Comparison of ENCODE assay signal across 20 cellular contexts in the genomic region with DNA sequence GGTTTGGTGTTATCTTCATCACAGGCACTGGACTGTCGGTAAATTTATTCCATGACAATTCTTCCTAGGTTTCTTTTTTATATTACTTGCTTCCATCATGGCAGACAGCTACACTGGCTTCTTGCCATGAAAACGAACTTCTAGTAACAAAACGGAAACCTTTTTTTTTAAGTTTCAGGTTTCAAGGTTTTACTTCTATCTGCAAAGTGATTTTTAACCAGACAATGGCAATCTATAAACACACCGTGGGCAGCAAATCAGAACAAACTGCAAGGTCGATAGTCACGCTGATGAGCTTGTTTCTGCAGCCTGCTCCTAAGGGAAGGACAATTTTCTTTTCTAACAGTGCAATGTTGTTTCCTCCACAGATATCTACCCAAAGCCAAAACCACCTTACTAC. TPM values are rescaled to one million over a fixed set of nuclear protein-coding genes. Genes with fewer than 3 reads are reported as not detected.
DNase-seq lines count a peak whose midpoint lies in the region; ATAC-seq, FAIRE-seq and TF ChIP-seq lines count a peak whose summit lies in the region.
"Had no signal": no experiment of that assay in that cellular context is flagged by ENCODE, and none has a peak within 500 bp of the region (broad histone marks: within the 10 kb centered on the region; RNA-seq: fewer than 3 reads in every experiment).

No MANE protein-coding gene starts in this region.

- intact Hi-C loops in left cardiac atrium (cut with DNase I), result no loop called here
- intact Hi-C loops in lower lobe of right lung (cut with DNase I), result no loop called here

- H2BK20ac ChIP-seq in H1 (ENCODE audit: low read length), result no peak overlapping the region

- CTCF ChIA-PET in H1 (lab: Charles Lee; ENCODE audit: partially characterized antibody) (no interaction called here), RWPE1 (lab: Yijun Ruan, JAX) (no interaction called here)

- H3K9me3 ChIP-seq in H1 (ENCODE audit: insufficient read depth in 2 of 2, low read depth in 1 of 2, low read length in 1 of 2) (no peaks in the 10 kb centered on the region), osteoblast (ENCODE audit: low read depth, low read length) (no peaks in the 10 kb centered on the region), lower lobe of right lung (no peaks in the 10 kb centered on the region)
- H3K9me3 ChIP-seq: ascending aorta, BLaER1, gastroesophageal sphincter, MG63, right lobe of liver, thyroid gland had no signal

- no peak for TF ChIP-seq EP300 in H1 (IDR thresholded peaks at IDR 0.05; ENCODE audit: borderline replicate concordance in 1 of 2, low read depth in 2 of 2, low read length in 2 of 2)

- no peak for DNase-seq in H1 (ENCODE audit: low read depth in 1 of 2, low spot score in 2 of 2)
- DNase-seq in osteoblast (ENCODE audit: insufficient read length, low spot score, missing footprints), result no peak
- no peak for DNase-seq in NCI-H446 treated with DMSO at 0.1 percent for 48 hours (lab: John Stamatoyannopoulos, UW)
- no peak for DNase-seq in left cardiac atrium
- no peak for DNase-seq in lower lobe of right lung
- DNase-seq in RWPE1 (ENCODE audit: low spot score), result no peak
- DNase-seq: activated effector memory CD4-positive, alpha-beta T cell treated with anti-CD3 and anti-CD28 coated beads, Interleukin-2, amount 50 U/mL, for 16 hours; DMS79 treated with DMSO at 0.1 percent for 48 hours; mammary epithelial cell; MG63; NCI-H2081; right lobe of liver; stimulated activated CD8-positive, alpha-beta memory T cell treated with anti-CD3 and anti-CD28 coated beads, Interleukin-4, amount 100 ng/mL, for 48 hours; SW 1271; thyroid gland had no signal

- TF ChIP-seq CTCF in H1 (IDR thresholded peaks at IDR 0.05; ENCODE audit: control extremely low read depth in 1 of 3, insufficient read depth in 1 of 3, low read depth in 1 of 3, low read length in 3 of 3) (no peak), osteoblast (IDR thresholded peaks at IDR 0.05; ENCODE audit: extremely low read depth, low read depth, low read length) (no peak), lower lobe of right lung (IDR thresholded peaks at IDR 0.05) (no peak), RWPE1 (conservative IDR thresholded peaks at IDR 0.05; ENCODE audit: low read depth) (no peak)

- H2AFZ ChIP-seq in H1 (ENCODE audit: low read length) (no peak overlapping the region), osteoblast (ENCODE audit: low read length) (no peak overlapping the region)

- peak; percentile 74 for ATAC-seq in GM19438 (IDR thresholded peaks at IDR 0.05; ENCODE audit: low read depth, unreplicated experiment)
- ATAC-seq in HG03432 (IDR thresholded peaks at IDR 0.05; ENCODE audit: unreplicated experiment), result peak; percentile 70
- ATAC-seq in left cardiac atrium, result no peak
- ATAC-seq in lower lobe of right lung, result no peak
- ATAC-seq: gastroesophageal sphincter had no signal

- FAIRE-seq in H1 (lab: Jason Lieb, UNC), result no peak

- H4K5ac ChIP-seq in H1 (ENCODE audit: insufficient read length, low read depth, low read length), result peak overlapping the region; percentile 75

- H3K4ac ChIP-seq in H1 (replicated peaks; ENCODE audit: insufficient read length, low read depth, low read length), result no peak overlapping the region

- no peaks in the 10 kb centered on the region for H3K36me3 ChIP-seq in H1 (ENCODE audit: control insufficient read depth in 2 of 4, insufficient read depth in 4 of 4, low read length in 3 of 4)
- no peaks in the 10 kb centered on the region for H3K36me3 ChIP-seq in osteoblast (ENCODE audit: insufficient read depth, low read length)
- H3K36me3 ChIP-seq in lower lobe of right lung, result no peaks in the 10 kb centered on the region
- H3K36me3 ChIP-seq: ascending aorta, BLaER1, gastroesophageal sphincter, MG63, right lobe of liver, thyroid gland had no signal

- no peaks in the 10 kb centered on the region for H3K79me1 ChIP-seq in H1 (ENCODE audit: low read depth, low read length)

- POLR2A ChIA-PET in H1 (lab: Charles Lee; ENCODE audit: partially characterized antibody), result interaction anchor here (1.2 kb wide), 1 partner anchor 19 kb away, joined by 3 read pairs; no protein-coding TSS in a partner anchor
- POLR2A ChIA-PET in RWPE1 (lab: Yijun Ruan, JAX; ENCODE audit: low non-redundant PET), result no interaction called here

- H3K18ac ChIP-seq in H1 (ENCODE audit: extremely low read depth, low read length), result no peak overlapping the region; the same call in 1 of the 2 replicates

- TF ChIP-seq RAD21 in H1 (IDR thresholded peaks at IDR 0.05 in 1 of 2, conservative IDR thresholded peaks at IDR 0.05 in 1 of 2; ENCODE audit: low read depth in 2 of 2, low read length in 2 of 2), result no peak

- no peak overlapping the region for H2BK120ac ChIP-seq in H1 (replicated peaks; ENCODE audit: low read depth, low read length)

- no peak overlapping the region for H3K14ac ChIP-seq in H1 (ENCODE audit: insufficient read length)

- peak overlapping the region; percentile 35; the same call in 1 of the 2 replicates for H2BK5ac ChIP-seq in H1 (ENCODE audit: low read depth, low read length)

- 61% methylated on average over 6 of the region's 6 CpGs; no CpG with 5 or more reads in 1 of the 2 experiments for WGBS in H1 (ENCODE audit: extremely low coverage in 1 of 2, insufficient coverage in 1 of 2, insufficient read length in 1 of 2, insufficient replicate concordance in 2 of 2, low coverage in 1 of 2, low lambda C conversion rate in 2 of 2, missing lambda C conversion rate in 1 of 2), 2 experiments

- H2BK15ac ChIP-seq in H1 (ENCODE audit: low read length), result no peak overlapping the region

- H4K91ac ChIP-seq in H1 (replicated peaks; ENCODE audit: insufficient read length, low read length), result no peak overlapping the region

- H3K23me2 ChIP-seq in H1 (ENCODE audit: low read depth, low read length), result no peaks in the 10 kb centered on the region

- H4K8ac ChIP-seq in H1 (ENCODE audit: extremely low read depth, insufficient read depth, low read length), result no peak overlapping the region

- no peak overlapping the region for H3K56ac ChIP-seq in H1 (replicated peaks; ENCODE audit: insufficient read length, low read depth, low read length)

- H3K27me3 ChIP-seq in H1 (replicated peaks in 1 of 4; ENCODE audit: control insufficient read depth in 3 of 4, extremely low read depth in 1 of 4, insufficient read depth in 3 of 4, low read length in 3 of 4), result no peaks in the 10 kb centered on the region
- peaks cover 24% of the 10 kb centered on the region for H3K27me3 ChIP-seq in osteoblast (ENCODE audit: insufficient read depth, low read length)
- H3K27me3 ChIP-seq in lower lobe of right lung (ENCODE audit: low read depth), result no peaks in the 10 kb centered on the region
- H3K27me3 ChIP-seq: ascending aorta, BLaER1, MG63, right lobe of liver, thyroid gland had no signal

- H3K79me2 ChIP-seq in H1 (ENCODE audit: control insufficient read depth in 1 of 2, insufficient read depth in 2 of 2, low read length in 2 of 2) (no peaks in the 10 kb centered on the region), osteoblast (ENCODE audit: insufficient read depth, low read length) (no peaks in the 10 kb centered on the region)

- H3K4me2 ChIP-seq in H1 (ENCODE audit: insufficient read depth in 1 of 2, low read depth in 2 of 2, low read length in 2 of 2) (peak overlapping the region in 1 of 2 experiments; percentile 1; a peak in 1 of 4 replicates), osteoblast (ENCODE audit: insufficient read depth, low read length) (peak overlapping the region; percentile 10)
- H3K4me2 ChIP-seq: BLaER1 had no signal

- H3K4me1 ChIP-seq in H1 (replicated peaks in 1 of 4; ENCODE audit: control insufficient read depth in 3 of 4, insufficient read depth in 4 of 4, low read length in 3 of 4), result peaks cover 0 to 11% (median 7%) of the 10 kb centered on the region in 4 experiments; a peak in 4 of 7 replicates
- H3K4me1 ChIP-seq in osteoblast (ENCODE audit: insufficient read depth, low read length), result no peaks in the 10 kb centered on the region
- H3K4me1 ChIP-seq in lower lobe of right lung, result no peaks in the 10 kb centered on the region
- H3K4me1 ChIP-seq: ascending aorta, gastroesophageal sphincter, thyroid gland had no signal

- no peak overlapping the region for H3K27ac ChIP-seq in H1 (ENCODE audit: low read depth, low read length)
- H3K27ac ChIP-seq in osteoblast (ENCODE audit: low read depth, low read length), result no peak overlapping the region
- H3K27ac ChIP-seq in lower lobe of right lung, result no peak overlapping the region
- H3K27ac ChIP-seq in RWPE1, result no peak overlapping the region
- H3K27ac ChIP-seq: ascending aorta, BLaER1, gastroesophageal sphincter, thyroid gland had no signal

- H3K4me3 ChIP-seq in H1 (ENCODE audit: extremely low read depth in 1 of 4, insufficient read depth in 2 of 4, low read depth in 3 of 4, low read length in 4 of 4), result no peak overlapping the region
- H3K4me3 ChIP-seq in osteoblast (ENCODE audit: insufficient read depth, low read length), result peak overlapping the region; percentile 8
- no peak overlapping the region for H3K4me3 ChIP-seq in lower lobe of right lung
- H3K4me3 ChIP-seq: ascending aorta, BLaER1, gastroesophageal sphincter, MG63, thyroid gland had no signal

- no peaks in the 10 kb centered on the region for H4K20me1 ChIP-seq in H1 (replicated peaks in 1 of 2; ENCODE audit: control insufficient read depth in 1 of 2, insufficient read depth in 2 of 2, low read length in 2 of 2)
- H4K20me1 ChIP-seq in osteoblast (ENCODE audit: insufficient read depth, low read length), result no peaks in the 10 kb centered on the region
- H4K20me1 ChIP-seq: BLaER1 had no signal

- no peak overlapping the region for H2BK12ac ChIP-seq in H1 (ENCODE audit: low read depth, low read length)

- TF ChIP-seq POLR2A in H1 (IDR thresholded peaks at IDR 0.05; ENCODE audit: control extremely low read depth in 1 of 2, low read depth in 2 of 2, low read length in 2 of 2), result no peak

- H2AK5ac ChIP-seq in H1 (ENCODE audit: low read depth, low read length), result no peak overlapping the region

- H3K9ac ChIP-seq in H1 (replicated peaks in 1 of 4; ENCODE audit: extremely low read depth in 1 of 4, low read depth in 3 of 4, low read length in 3 of 4), result no peak overlapping the region
- H3K9ac ChIP-seq: BLaER1 had no signal

- H3K23ac ChIP-seq in H1 (ENCODE audit: insufficient read length), result no peak overlapping the region

RNA-seq across cellular contexts. Expression of a gene that starts 29.9 kb away (rescaled TPM):
- total RNA-seq in H1 (2021; fragmentation: NEBNext Ultra II Directional; extraction: Animal tissue kit (Norgen Biotek cat#: 25700)), result 0.31 and 0.78 TPM in 2 replicates
- polyA plus RNA-seq in H1 (2011; rRNA removed), result 0.19 and 0.33 TPM in 2 replicates
- polyA plus RNA-seq in H1 (2011; cell fraction: cytosol; rRNA removed), result 0.57 TPM
- 0.23 TPM for polyA plus RNA-seq in H1 (2011; cell fraction: nucleus; rRNA removed)
- 0.22 to 0.42 TPM (median 0.31 TPM) in 4 replicates for polyA plus RNA-seq in H1 (2012, experiment 1 of 2)
- not detected for polyA plus RNA-seq in H1 (2012, experiment 2 of 2)
- polyA plus RNA-seq in H1 (2013, experiment 1 of 2), result 0.71 TPM
- 0.35 TPM for polyA plus RNA-seq in H1 (2013, experiment 2 of 2)
- 0.34 and 0.54 TPM in 2 replicates for polyA minus RNA-seq in H1 (2011; rRNA and poly(A)+ RNA removed)
- not detected for polyA minus RNA-seq in H1 (2011; cell fraction: cytosol; rRNA and poly(A)+ RNA removed)
- polyA minus RNA-seq in H1 (2011; cell fraction: nucleus; rRNA and poly(A)+ RNA removed), result 0.40 TPM
- total RNA-seq in osteoblast, result 3.2 and 4.0 TPM in 2 replicates
- total RNA-seq in left cardiac atrium, result 1 to 10 TPM in 1 of 2 donors, under 1 TPM in 1; 0.38 to 1.0 TPM
- total RNA-seq in lower lobe of right lung, result 0.41 TPM

RNA-seq across cellular contexts. Expression of a gene that starts 47.0 kb away (rescaled TPM):
- total RNA-seq in H1 (2021; fragmentation: NEBNext Ultra II Directional; extraction: Animal tissue kit (Norgen Biotek cat#: 25700)), result 65.3 and 65.4 TPM in 2 replicates
- 52.8 and 63.7 TPM in 2 replicates for polyA plus RNA-seq in H1 (2011; rRNA removed)
- 60.6 TPM for polyA plus RNA-seq in H1 (2011; cell fraction: cytosol; rRNA removed)
- 54.9 TPM for polyA plus RNA-seq in H1 (2011; cell fraction: nucleus; rRNA removed)
- polyA plus RNA-seq in H1 (2012, experiment 1 of 2), result 49.3 to 58.7 TPM (median 56.4 TPM) in 4 replicates
- 26.6 TPM for polyA plus RNA-seq in H1 (2012, experiment 2 of 2)
- polyA plus RNA-seq in H1 (2013, experiment 1 of 2), result 29.1 TPM
- 29.7 TPM for polyA plus RNA-seq in H1 (2013, experiment 2 of 2)
- 78.1 and 104 TPM in 2 replicates for polyA minus RNA-seq in H1 (2011; rRNA and poly(A)+ RNA removed)
- 55.3 TPM for polyA minus RNA-seq in H1 (2011; cell fraction: cytosol; rRNA and poly(A)+ RNA removed)
- polyA minus RNA-seq in H1 (2011; cell fraction: nucleus; rRNA and poly(A)+ RNA removed), result 40.5 TPM
- total RNA-seq in osteoblast (5.6 and 6.2 TPM in 2 replicates), left cardiac atrium (10 to 100 TPM; 21.1 to 24.8 TPM), lower lobe of right lung (1.3 TPM)
- total RNA-seq: mammary epithelial cell had no signal
- polyA plus RNA-seq: mammary epithelial cell had no signal

Comparison
In these comparisons a context has a peak if more than half of its experiments do, and no peak if none do; other contexts are left out.
1. ATAC-seq: peak in GM19438 (single experiment) and HG03432 (single experiment); none in left cardiac atrium (0 of 2) and lower lobe of right lung (0 of 2).